Comparison of ENCODE assay signal across 16 cellular contexts in genomic region chr6:166365806-166366205, GRCh38. TPM values are rescaled to one million over a fixed set of nuclear protein-coding genes. Genes with fewer than 3 reads are reported as not detected.
DNase-seq lines count a peak whose midpoint lies in the region; ATAC-seq, FAIRE-seq and TF ChIP-seq lines count a peak whose summit lies in the region.
"Had no signal": no experiment of that assay in that cellular context is flagged by ENCODE, and none has a peak within 500 bp of the region (broad histone marks: within the 10 kb centered on the region; RNA-seq: fewer than 3 reads in every experiment).

No MANE protein-coding gene starts in this region.

- H3K27ac ChIP-seq in A549 = no peak overlapping the region
- H3K27ac ChIP-seq in caudate nucleus (ENCODE audit: low read depth, low read length) = peak overlapping the region; percentile 82
- H3K27ac ChIP-seq: lower lobe of right lung had no signal

- no peak overlapping the region for H3K4me3 ChIP-seq in A549
- H3K4me3 ChIP-seq: lower lobe of right lung, uterus had no signal

- FAIRE-seq in A549 (lab: Jason Lieb, UNC) = no peak
- no peak for FAIRE-seq in H54 (lab: Jason Lieb, UNC)

- no peaks in the 10 kb centered on the region for H3K4me1 ChIP-seq in A549
- H3K4me1 ChIP-seq: lower lobe of right lung, uterus had no signal

- TF ChIP-seq CTCF in A549 (IDR thresholded peaks at IDR 0.05) = no peak

- H3K4me2 ChIP-seq in A549 = peak overlapping the region; percentile 22; the same call in 1 of the 3 replicates

- WGBS in A549 (ENCODE audit: missing lambda C conversion rate) = 60% methylated on average over 6 of the region's 6 CpGs

- DNase-seq in A549 (ENCODE audit: low read depth in 1 of 2, low spot score in 1 of 2) = no peak
- DNase-seq in caudate nucleus (lab: John Stamatoyannopoulos, UW) = no peak
- DNase-seq in left lobe of liver (ENCODE audit: low spot score) = no peak
- DNase-seq in H54 (ENCODE audit: insufficient read length, low spot score) = no peak
- DNase-seq in GF-D8 (lab: John Stamatoyannopoulos, UW) = no peak
- DNase-seq in ureter (ENCODE audit: low spot score) = no peak
- DNase-seq in foreskin melanocyte = no peak
- DNase-seq: effector memory CD4-positive, alpha-beta T cell; GOT3; lower lobe of right lung; NCI-H146; NCI-H82; uterus had no signal

- H3K9me3 ChIP-seq in A549 = no peaks in the 10 kb centered on the region
- H3K9me3 ChIP-seq: lower lobe of right lung, uterus had no signal

- TF ChIP-seq POLR2A in A549 (IDR thresholded peaks at IDR 0.05; ENCODE audit: low read length) (no peak), H54 (IDR thresholded peaks at IDR 0.05; ENCODE audit: low read depth, low read length) (no peak)

- TF ChIP-seq RAD21 in A549 (conservative IDR thresholded peaks at IDR 0.05 in 1 of 2, IDR thresholded peaks at IDR 0.05 in 1 of 2) = no peak

- no peak for TF ChIP-seq EP300 in A549 (IDR thresholded peaks at IDR 0.05)

- POLR2A ChIA-PET in A549 (lab: Yijun Ruan, JAX) = no interaction called here

- CTCF ChIA-PET in A549 (lab: Yijun Ruan, JAX) = interaction anchor here (0.6 to 1.3 kb wide), 2 partner anchors 52 kb away, joined by 3 read pairs; no protein-coding TSS in a partner anchor

- ATAC-seq in A549 (no peak), HG02763 (IDR thresholded peaks at IDR 0.05; ENCODE audit: unreplicated experiment) (peak; percentile 56), left lobe of liver (peak; percentile 27)
- ATAC-seq: lower lobe of right lung had no signal

TF ChIP-seq in A549, 52 proteins besides CTCF, POLR2A, EP300 and RAD21:
- TF ChIP-seq TFCP2L1 (CRISPR knock-in tag; IDR thresholded peaks at IDR 0.05) (no peak), SMC3 (IDR thresholded peaks at IDR 0.05) (no peak), CBX2 (IDR thresholded peaks at IDR 0.05; ENCODE audit: borderline replicate concordance, low read depth) (no peak), NR3C1 (IDR thresholded peaks at IDR 0.05) (no peak)

RNA-seq across cellular contexts. Expression of gene MPC1, which starts 16.9 kb away (rescaled TPM):
- polyA plus RNA-seq in A549 (2011; rRNA removed) (5.1 and 7.7 TPM in 2 replicates), A549 (2017; fragmentation: RNase III; extraction: RNeasy Plus Mini Kit Qiagen cat#74134 plus additional on column Dnase treatment) (4.4 to 4.9 TPM (median 4.8 TPM) in 3 replicates)
- polyA plus RNA-seq in A549 (2012; cell fraction: cytosol; rRNA removed) = 2.2 and 2.6 TPM in 2 replicates
- 1.1 and 1.7 TPM in 2 replicates for polyA plus RNA-seq in A549 (2012; cell fraction: nucleus; rRNA removed)
- 1.8 and 4.4 TPM in 2 replicates for polyA minus RNA-seq in A549 (2011; rRNA and poly(A)+ RNA removed)
- total RNA-seq in left lobe of liver (120 TPM), ureter (53.9 TPM)

RNA-seq across cellular contexts. Expression of gene SFT2D1, which starts 23.5 kb away (rescaled TPM):
- 61.6 and 74.4 TPM in 2 replicates for polyA plus RNA-seq in A549 (2011; rRNA removed)
- polyA plus RNA-seq in A549 (2012; cell fraction: cytosol; rRNA removed) = 54.9 and 57.0 TPM in 2 replicates
- 23.3 and 50.9 TPM in 2 replicates for polyA plus RNA-seq in A549 (2012; cell fraction: nucleus; rRNA removed)
- 39.8 to 48.1 TPM (median 47.3 TPM) in 3 replicates for polyA plus RNA-seq in A549 (2017; fragmentation: RNase III; extraction: RNeasy Plus Mini Kit Qiagen cat#74134 plus additional on column Dnase treatment)
- polyA minus RNA-seq in A549 (2011; rRNA and poly(A)+ RNA removed) = 9.5 and 13.0 TPM in 2 replicates
- total RNA-seq in left lobe of liver = 8.8 TPM
- total RNA-seq in ureter = 49.7 TPM

RNA-seq across cellular contexts. Expression of gene PRR18, which starts 57.6 kb away (rescaled TPM):
- polyA plus RNA-seq in A549 (2011; rRNA removed) (0.07 and 0.13 TPM in 2 replicates), A549 (2017; fragmentation: RNase III; extraction: RNeasy Plus Mini Kit Qiagen cat#74134 plus additional on column Dnase treatment) (0.04 to 0.08 TPM (median 0.08 TPM) in 3 replicates)
- 0.05 and 0.08 TPM in 2 replicates for polyA plus RNA-seq in A549 (2012; cell fraction: cytosol; rRNA removed)
- polyA plus RNA-seq in A549 (2012; cell fraction: nucleus; rRNA removed) = 0.06 and 0.10 TPM in 2 replicates
- 0.08 and 0.34 TPM in 2 replicates for polyA minus RNA-seq in A549 (2011; rRNA and poly(A)+ RNA removed)
- total RNA-seq in left lobe of liver (2.0 TPM), ureter (0.23 TPM)
- total RNA-seq: uterus had no signal
- polyA plus RNA-seq: AG04450, IgD-negative memory B cell had no signal

Comparison
In these comparisons a context has a peak if more than half of its experiments do, and no peak if none do; other contexts are left out.
1. ATAC-seq: peak in HG02763 (single experiment) and left lobe of liver (single experiment); none in A549 (0 of 2).